26 cellular contexts compared by ENCODE assay signal in genomic region chr2:152106464-152106863, GRCh38. TPM values are rescaled to one million over a fixed set of nuclear protein-coding genes. Genes with fewer than 3 reads are reported as not detected.
"Had no signal": no experiment of that assay in that cellular context is flagged by ENCODE, and none has a peak within 500 bp of the region (broad histone marks: within the 10 kb centered on the region; RNA-seq: fewer than 3 reads in every experiment).

No MANE protein-coding gene starts in this region.

- H3K27ac ChIP-seq: gastrocnemius medialis, left ventricle myocardium inferior, lower lobe of right lung, parathyroid adenoma, psoas muscle, spleen, stomach, thoracic aorta, transverse colon had no signal

- H3K4me3 ChIP-seq: gastrocnemius medialis, left ventricle myocardium inferior, lower lobe of right lung, psoas muscle, spleen, stomach, thoracic aorta, transverse colon had no signal

- H3K9me3 Mint-ChIP-seq: central memory CD8-positive, alpha-beta T cell; effector memory CD8-positive, alpha-beta T cell; naive thymus-derived CD4-positive, alpha-beta T cell; nephron progenitor cell had no signal

- H2AFZ ChIP-seq: parathyroid adenoma had no signal

- H3K79me2 ChIP-seq: parathyroid adenoma had no signal

- H3K9me3 ChIP-seq: gastrocnemius medialis, left ventricle myocardium inferior, lower lobe of right lung, psoas muscle, spleen, stomach, thoracic aorta, transverse colon had no signal

- H3K4me1 ChIP-seq: gastrocnemius medialis, left ventricle myocardium inferior, lower lobe of right lung, parathyroid adenoma, psoas muscle, spleen, stomach, transverse colon had no signal

- H3K36me3 Mint-ChIP-seq: naive thymus-derived CD4-positive, alpha-beta T cell had no signal

- ATAC-seq: effector memory CD8-positive, alpha-beta T cell; gastrocnemius medialis; left cardiac atrium; lower lobe of right lung; naive thymus-derived CD4-positive, alpha-beta T cell; psoas muscle; sciatic nerve had no signal

- DNase-seq: cortex of kidney; effector memory CD8-positive, alpha-beta T cell; erythroblast; gastrocnemius medialis; islet precursor cell; left cardiac atrium; left ventricle myocardium inferior; lower lobe of right lung; mesenchymal stem cell; midbrain; naive thymus-derived CD4-positive, alpha-beta T cell; nephron progenitor cell; psoas muscle; retina; spleen; stimulated activated CD4-positive, alpha-beta T cell treated with anti-CD3 and anti-CD28 coated beads, Interleukin-15, amount 100 ng/mL, for 24 hours; stimulated activated CD4-positive, alpha-beta T cell treated with anti-CD3 and anti-CD28 coated beads, Interleukin-1b, Interleukin-23, amount 100 ng/mL, for 48 hours; stimulated activated CD4-positive, alpha-beta T cell treated with anti-CD3 and anti-CD28 coated beads, Interleukin-4, amount 100 ng/mL, for 24 hours; stimulated activated naive CD4-positive, alpha-beta T cell; stomach; substantia nigra; transverse colon had no signal

- H3K36me3 ChIP-seq: gastrocnemius medialis, left ventricle myocardium inferior, lower lobe of right lung, spleen, stomach, thoracic aorta, transverse colon had no signal

- H3K9ac ChIP-seq: parathyroid adenoma had no signal

- H3K4me1 Mint-ChIP-seq: central memory CD8-positive, alpha-beta T cell; nephron progenitor cell had no signal

- H3K27ac Mint-ChIP-seq: effector memory CD8-positive, alpha-beta T cell; naive thymus-derived CD4-positive, alpha-beta T cell; nephron progenitor cell had no signal

- H3K4me3 Mint-ChIP-seq: central memory CD8-positive, alpha-beta T cell; effector memory CD8-positive, alpha-beta T cell; naive thymus-derived CD4-positive, alpha-beta T cell; nephron progenitor cell had no signal

RNA-seq across cellular contexts. Expression of gene CACNB4, which starts 7.6 kb away (rescaled TPM):
- polyA plus RNA-seq: naive thymus-derived CD4-positive, alpha-beta T cell had no signal
